ENCODE assay signal across 1 cellular context in the genomic region with DNA sequence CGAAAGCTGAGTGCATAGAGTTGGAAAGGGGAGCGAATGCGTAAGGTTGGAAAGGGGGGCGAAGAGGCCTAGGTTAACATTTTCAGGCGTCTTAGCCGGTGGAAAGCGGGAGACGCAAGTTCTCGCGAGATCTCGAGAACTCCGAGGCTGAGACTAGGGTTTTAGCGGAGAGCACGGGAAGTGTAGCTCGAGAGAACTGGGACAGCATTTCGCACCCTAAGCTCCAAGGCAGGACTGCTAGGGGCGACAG.
TF ChIP-seq lines count a peak whose summit lies in the region.

No MANE protein-coding gene starts in this region.

TF ChIP-seq in K562, 482 proteins besides CTCF, POLR2A, EP300 and RAD21 (continued from another document and continues in another):
- TF ChIP-seq SP2 (IDR thresholded peaks at IDR 0.05; ENCODE audit: extremely low read depth, low read depth, low read length, poor library complexity, severe bottlenecking) (no peak), ZNF589 (CRISPR knock-in tag; IDR thresholded peaks at IDR 0.05; ENCODE audit: low read depth) (0 out of 2 replicates have a peak, but pooled peaks have one; percentile 42), BRD4 (IDR thresholded peaks at IDR 0.05) (0 out of 2 replicates have a peak, but pooled peaks have one; percentile 11), SOX6 (IDR thresholded peaks at IDR 0.05) (no peak), KAT2B (IDR thresholded peaks at IDR 0.05; ENCODE audit: low read depth, low read length) (no peak), FOXJ2 (tag; IDR thresholded peaks at IDR 0.05) (no peak), TSC22D4 (tag; IDR thresholded peaks at IDR 0.05) (no peak), GABPA (tag; conservative IDR thresholded peaks at IDR 0.05; ENCODE audit: low read depth) (no peak), CHD2 (IDR thresholded peaks at IDR 0.05; ENCODE audit: low read depth, low read length) (peak; percentile 95), ETV5 (CRISPR knock-in tag; IDR thresholded peaks at IDR 0.05; ENCODE audit: low read depth) (no peak), CTBP1 (IDR thresholded peaks at IDR 0.05; ENCODE audit: borderline replicate concordance) (no peak), LARP7 (IDR thresholded peaks at IDR 0.05) (no peak), ZBTB8A (IDR thresholded peaks at IDR 0.05; ENCODE audit: partially characterized antibody) (no peak), MAFF (IDR thresholded peaks at IDR 0.05; ENCODE audit: low read length) (0 out of 2 replicates have a peak, but pooled peaks have one; percentile 12), KLF6 (CRISPR knock-in tag; IDR thresholded peaks at IDR 0.05; ENCODE audit: borderline replicate concordance) (no peak), ILF3 (IDR thresholded peaks at IDR 0.05; ENCODE audit: borderline replicate concordance) (no peak), KLF1 (tag; IDR thresholded peaks at IDR 0.05) (no peak)
- TF ChIP-seq, protein P1, sequence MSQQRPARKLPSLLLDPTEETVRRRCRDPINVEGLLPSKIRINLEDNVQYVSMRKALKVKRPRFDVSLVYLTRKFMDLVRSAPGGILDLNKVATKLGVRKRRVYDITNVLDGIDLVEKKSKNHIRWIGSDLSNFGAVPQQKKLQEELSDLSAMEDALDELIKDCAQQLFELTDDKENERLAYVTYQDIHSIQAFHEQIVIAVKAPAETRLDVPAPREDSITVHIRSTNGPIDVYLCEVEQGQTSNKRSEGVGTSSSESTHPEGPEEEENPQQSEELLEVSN (IDR thresholded peaks at IDR 0.05; ENCODE audit: borderline replicate concordance in 1 of 2, extremely low read depth in 1 of 2, insufficient read depth in 1 of 2, insufficient read length in 1 of 2, low read depth in 1 of 2, low read length in 1 of 2, poor library complexity in 1 of 2, severe bottlenecking in 1 of 2) = no peak
- TF ChIP-seq, protein P2, sequence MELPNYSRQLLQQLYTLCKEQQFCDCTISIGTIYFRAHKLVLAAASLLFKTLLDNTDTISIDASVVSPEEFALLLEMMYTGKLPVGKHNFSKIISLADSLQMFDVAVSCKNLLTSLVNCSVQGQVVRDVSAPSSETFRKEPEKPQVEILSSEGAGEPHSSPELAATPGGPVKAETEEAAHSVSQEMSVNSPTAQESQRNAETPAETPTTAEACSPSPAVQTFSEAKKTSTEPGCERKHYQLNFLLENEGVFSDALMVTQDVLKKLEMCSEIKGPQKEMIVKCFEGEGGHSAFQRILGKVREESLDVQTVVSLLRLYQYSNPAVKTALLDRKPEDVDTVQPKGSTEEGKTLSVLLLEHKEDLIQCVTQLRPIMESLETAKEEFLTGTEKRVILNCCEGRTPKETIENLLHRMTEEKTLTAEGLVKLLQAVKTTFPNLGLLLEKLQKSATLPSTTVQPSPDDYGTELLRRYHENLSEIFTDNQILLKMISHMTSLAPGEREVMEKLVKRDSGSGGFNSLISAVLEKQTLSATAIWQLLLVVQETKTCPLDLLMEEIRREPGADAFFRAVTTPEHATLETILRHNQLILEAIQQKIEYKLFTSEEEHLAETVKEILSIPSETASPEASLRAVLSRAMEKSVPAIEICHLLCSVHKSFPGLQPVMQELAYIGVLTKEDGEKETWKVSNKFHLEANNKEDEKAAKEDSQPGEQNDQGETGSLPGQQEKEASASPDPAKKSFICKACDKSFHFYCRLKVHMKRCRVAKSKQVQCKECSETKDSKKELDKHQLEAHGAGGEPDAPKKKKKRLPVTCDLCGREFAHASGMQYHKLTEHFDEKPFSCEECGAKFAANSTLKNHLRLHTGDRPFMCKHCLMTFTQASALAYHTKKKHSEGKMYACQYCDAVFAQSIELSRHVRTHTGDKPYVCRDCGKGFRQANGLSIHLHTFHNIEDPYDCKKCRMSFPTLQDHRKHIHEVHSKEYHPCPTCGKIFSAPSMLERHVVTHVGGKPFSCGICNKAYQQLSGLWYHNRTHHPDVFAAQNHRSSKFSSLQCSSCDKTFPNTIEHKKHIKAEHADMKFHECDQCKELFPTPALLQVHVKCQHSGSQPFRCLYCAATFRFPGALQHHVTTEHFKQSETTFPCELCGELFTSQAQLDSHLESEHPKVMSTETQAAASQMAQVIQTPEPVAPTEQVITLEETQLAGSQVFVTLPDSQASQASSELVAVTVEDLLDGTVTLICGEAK (IDR thresholded peaks at IDR 0.05) = no peak
- TF ChIP-seq, protein P2 (CRISPR knock-in tag; IDR thresholded peaks at IDR 0.05) = no peak
- TF ChIP-seq, protein P3, sequence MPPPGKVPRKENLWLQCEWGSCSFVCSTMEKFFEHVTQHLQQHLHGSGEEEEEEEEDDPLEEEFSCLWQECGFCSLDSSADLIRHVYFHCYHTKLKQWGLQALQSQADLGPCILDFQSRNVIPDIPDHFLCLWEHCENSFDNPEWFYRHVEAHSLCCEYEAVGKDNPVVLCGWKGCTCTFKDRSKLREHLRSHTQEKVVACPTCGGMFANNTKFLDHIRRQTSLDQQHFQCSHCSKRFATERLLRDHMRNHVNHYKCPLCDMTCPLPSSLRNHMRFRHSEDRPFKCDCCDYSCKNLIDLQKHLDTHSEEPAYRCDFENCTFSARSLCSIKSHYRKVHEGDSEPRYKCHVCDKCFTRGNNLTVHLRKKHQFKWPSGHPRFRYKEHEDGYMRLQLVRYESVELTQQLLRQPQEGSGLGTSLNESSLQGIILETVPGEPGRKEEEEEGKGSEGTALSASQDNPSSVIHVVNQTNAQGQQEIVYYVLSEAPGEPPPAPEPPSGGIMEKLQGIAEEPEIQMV (tag; conservative IDR thresholded peaks at IDR 0.05; ENCODE audit: low read depth) = 0 out of 2 replicates have a peak, but pooled peaks have one; percentile 15
- TF ChIP-seq, protein P4, sequence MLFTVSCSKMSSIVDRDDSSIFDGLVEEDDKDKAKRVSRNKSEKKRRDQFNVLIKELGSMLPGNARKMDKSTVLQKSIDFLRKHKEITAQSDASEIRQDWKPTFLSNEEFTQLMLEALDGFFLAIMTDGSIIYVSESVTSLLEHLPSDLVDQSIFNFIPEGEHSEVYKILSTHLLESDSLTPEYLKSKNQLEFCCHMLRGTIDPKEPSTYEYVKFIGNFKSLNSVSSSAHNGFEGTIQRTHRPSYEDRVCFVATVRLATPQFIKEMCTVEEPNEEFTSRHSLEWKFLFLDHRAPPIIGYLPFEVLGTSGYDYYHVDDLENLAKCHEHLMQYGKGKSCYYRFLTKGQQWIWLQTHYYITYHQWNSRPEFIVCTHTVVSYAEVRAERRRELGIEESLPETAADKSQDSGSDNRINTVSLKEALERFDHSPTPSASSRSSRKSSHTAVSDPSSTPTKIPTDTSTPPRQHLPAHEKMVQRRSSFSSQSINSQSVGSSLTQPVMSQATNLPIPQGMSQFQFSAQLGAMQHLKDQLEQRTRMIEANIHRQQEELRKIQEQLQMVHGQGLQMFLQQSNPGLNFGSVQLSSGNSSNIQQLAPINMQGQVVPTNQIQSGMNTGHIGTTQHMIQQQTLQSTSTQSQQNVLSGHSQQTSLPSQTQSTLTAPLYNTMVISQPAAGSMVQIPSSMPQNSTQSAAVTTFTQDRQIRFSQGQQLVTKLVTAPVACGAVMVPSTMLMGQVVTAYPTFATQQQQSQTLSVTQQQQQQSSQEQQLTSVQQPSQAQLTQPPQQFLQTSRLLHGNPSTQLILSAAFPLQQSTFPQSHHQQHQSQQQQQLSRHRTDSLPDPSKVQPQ (CRISPR knock-in tag; IDR thresholded peaks at IDR 0.05; ENCODE audit: borderline replicate concordance) = no peak
- TF ChIP-seq, protein P5, sequence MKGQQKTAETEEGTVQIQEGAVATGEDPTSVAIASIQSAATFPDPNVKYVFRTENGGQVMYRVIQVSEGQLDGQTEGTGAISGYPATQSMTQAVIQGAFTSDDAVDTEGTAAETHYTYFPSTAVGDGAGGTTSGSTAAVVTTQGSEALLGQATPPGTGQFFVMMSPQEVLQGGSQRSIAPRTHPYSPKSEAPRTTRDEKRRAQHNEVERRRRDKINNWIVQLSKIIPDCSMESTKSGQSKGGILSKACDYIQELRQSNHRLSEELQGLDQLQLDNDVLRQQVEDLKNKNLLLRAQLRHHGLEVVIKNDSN (CRISPR knock-in tag; IDR thresholded peaks at IDR 0.05) = no peak
- TF ChIP-seq, protein P6, sequence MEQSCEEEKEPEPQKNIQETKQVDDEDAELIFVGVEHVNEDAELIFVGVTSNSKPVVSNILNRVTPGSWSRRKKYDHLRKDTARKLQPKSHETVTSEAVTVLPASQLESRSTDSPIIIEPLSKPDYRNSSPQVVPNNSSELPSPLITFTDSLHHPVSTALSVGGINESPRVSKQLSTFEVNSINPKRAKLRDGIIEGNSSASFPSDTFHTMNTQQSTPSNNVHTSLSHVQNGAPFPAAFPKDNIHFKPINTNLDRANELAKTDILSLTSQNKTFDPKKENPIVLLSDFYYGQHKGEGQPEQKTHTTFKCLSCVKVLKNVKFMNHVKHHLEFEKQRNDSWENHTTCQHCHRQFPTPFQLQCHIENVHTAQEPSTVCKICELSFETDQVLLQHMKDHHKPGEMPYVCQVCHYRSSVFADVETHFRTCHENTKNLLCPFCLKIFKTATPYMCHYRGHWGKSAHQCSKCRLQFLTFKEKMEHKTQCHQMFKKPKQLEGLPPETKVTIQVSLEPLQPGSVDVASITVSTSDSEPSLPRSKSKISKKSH (CRISPR knock-in tag; IDR thresholded peaks at IDR 0.05) = no peak
